In the genomic region with DNA sequence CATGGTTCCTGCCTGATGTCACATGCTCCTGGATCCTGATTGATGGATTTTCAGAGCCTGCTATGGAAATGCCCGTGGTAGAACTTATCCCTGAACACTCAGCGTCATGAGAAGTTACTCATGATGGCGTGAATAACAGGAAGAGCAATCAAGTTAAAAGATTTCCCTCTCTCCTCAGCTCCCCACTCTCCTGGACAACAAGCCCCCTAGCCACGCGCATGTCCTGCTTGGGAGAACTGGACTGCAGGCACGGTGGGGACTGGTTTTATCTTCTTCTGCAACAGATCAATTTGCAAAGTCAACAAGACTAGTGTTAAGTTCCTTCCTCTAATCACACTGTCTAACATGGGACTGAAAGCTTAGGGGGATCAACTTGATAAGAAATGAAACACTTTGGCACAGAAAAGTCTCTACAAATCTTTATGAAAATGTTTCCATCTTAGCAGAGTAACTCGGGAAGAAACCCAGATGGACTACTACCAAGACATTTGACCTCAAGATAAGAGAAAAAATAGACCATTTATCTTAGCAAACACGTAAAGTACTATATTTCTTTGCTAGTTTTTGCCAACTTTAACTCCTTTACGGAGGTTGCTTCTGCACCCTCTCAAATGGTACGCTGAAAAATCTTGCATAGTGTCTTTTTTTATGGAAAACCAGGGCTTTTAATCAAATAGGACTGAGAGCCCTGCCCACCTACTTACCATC, we compare ENCODE assay signal across 1 cellular context.
TF ChIP-seq lines count a peak whose summit lies in the region.

No MANE protein-coding gene starts in this region.

TF ChIP-seq in GM12878, 131 proteins besides CTCF, POLR2A, EP300 and RAD21:
- TF ChIP-seq JUNB (IDR thresholded peaks at IDR 0.05) (no peak), RELA (IDR thresholded peaks at IDR 0.05; ENCODE audit: borderline replicate concordance, partially characterized antibody) (no peak), CBFB (IDR thresholded peaks at IDR 0.05; ENCODE audit: low read depth) (no peak), BHLHE40 (IDR thresholded peaks at IDR 0.05; ENCODE audit: borderline replicate concordance in 1 of 2, low read depth in 2 of 2, low read length in 1 of 2) (no peak), CBX3 (IDR thresholded peaks at IDR 0.05; ENCODE audit: borderline replicate concordance, low read depth) (no peak), ZBED1 (IDR thresholded peaks at IDR 0.05; ENCODE audit: borderline replicate concordance) (no peak), BMI1 (IDR thresholded peaks at IDR 0.05; ENCODE audit: borderline replicate concordance) (no peak), MEF2B (IDR thresholded peaks at IDR 0.05; ENCODE audit: partially characterized antibody, poor library complexity, severe bottlenecking) (no peak)
- TF ChIP-seq, protein P1, sequence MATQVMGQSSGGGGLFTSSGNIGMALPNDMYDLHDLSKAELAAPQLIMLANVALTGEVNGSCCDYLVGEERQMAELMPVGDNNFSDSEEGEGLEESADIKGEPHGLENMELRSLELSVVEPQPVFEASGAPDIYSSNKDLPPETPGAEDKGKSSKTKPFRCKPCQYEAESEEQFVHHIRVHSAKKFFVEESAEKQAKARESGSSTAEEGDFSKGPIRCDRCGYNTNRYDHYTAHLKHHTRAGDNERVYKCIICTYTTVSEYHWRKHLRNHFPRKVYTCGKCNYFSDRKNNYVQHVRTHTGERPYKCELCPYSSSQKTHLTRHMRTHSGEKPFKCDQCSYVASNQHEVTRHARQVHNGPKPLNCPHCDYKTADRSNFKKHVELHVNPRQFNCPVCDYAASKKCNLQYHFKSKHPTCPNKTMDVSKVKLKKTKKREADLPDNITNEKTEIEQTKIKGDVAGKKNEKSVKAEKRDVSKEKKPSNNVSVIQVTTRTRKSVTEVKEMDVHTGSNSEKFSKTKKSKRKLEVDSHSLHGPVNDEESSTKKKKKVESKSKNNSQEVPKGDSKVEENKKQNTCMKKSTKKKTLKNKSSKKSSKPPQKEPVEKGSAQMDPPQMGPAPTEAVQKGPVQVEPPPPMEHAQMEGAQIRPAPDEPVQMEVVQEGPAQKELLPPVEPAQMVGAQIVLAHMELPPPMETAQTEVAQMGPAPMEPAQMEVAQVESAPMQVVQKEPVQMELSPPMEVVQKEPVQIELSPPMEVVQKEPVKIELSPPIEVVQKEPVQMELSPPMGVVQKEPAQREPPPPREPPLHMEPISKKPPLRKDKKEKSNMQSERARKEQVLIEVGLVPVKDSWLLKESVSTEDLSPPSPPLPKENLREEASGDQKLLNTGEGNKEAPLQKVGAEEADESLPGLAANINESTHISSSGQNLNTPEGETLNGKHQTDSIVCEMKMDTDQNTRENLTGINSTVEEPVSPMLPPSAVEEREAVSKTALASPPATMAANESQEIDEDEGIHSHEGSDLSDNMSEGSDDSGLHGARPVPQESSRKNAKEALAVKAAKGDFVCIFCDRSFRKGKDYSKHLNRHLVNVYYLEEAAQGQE (IDR thresholded peaks at IDR 0.05; ENCODE audit: low read depth, low read length), result no peak
- TF ChIP-seq, protein P2, sequence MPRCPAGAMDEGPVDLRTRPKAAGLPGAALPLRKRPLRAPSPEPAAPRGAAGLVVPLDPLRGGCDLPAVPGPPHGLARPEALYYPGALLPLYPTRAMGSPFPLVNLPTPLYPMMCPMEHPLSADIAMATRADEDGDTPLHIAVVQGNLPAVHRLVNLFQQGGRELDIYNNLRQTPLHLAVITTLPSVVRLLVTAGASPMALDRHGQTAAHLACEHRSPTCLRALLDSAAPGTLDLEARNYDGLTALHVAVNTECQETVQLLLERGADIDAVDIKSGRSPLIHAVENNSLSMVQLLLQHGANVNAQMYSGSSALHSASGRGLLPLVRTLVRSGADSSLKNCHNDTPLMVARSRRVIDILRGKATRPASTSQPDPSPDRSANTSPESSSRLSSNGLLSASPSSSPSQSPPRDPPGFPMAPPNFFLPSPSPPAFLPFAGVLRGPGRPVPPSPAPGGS (IDR thresholded peaks at IDR 0.05; ENCODE audit: borderline replicate concordance, insufficient read depth, low read depth, low read length, poor library complexity, severe bottlenecking), result no peak
- TF ChIP-seq, protein P3, sequence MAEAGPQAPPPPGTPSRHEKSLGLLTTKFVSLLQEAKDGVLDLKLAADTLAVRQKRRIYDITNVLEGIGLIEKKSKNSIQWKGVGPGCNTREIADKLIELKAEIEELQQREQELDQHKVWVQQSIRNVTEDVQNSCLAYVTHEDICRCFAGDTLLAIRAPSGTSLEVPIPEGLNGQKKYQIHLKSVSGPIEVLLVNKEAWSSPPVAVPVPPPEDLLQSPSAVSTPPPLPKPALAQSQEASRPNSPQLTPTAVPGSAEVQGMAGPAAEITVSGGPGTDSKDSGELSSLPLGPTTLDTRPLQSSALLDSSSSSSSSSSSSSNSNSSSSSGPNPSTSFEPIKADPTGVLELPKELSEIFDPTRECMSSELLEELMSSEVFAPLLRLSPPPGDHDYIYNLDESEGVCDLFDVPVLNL (IDR thresholded peaks at IDR 0.05; ENCODE audit: low read depth, low read length), result no peak
- TF ChIP-seq, protein P4, sequence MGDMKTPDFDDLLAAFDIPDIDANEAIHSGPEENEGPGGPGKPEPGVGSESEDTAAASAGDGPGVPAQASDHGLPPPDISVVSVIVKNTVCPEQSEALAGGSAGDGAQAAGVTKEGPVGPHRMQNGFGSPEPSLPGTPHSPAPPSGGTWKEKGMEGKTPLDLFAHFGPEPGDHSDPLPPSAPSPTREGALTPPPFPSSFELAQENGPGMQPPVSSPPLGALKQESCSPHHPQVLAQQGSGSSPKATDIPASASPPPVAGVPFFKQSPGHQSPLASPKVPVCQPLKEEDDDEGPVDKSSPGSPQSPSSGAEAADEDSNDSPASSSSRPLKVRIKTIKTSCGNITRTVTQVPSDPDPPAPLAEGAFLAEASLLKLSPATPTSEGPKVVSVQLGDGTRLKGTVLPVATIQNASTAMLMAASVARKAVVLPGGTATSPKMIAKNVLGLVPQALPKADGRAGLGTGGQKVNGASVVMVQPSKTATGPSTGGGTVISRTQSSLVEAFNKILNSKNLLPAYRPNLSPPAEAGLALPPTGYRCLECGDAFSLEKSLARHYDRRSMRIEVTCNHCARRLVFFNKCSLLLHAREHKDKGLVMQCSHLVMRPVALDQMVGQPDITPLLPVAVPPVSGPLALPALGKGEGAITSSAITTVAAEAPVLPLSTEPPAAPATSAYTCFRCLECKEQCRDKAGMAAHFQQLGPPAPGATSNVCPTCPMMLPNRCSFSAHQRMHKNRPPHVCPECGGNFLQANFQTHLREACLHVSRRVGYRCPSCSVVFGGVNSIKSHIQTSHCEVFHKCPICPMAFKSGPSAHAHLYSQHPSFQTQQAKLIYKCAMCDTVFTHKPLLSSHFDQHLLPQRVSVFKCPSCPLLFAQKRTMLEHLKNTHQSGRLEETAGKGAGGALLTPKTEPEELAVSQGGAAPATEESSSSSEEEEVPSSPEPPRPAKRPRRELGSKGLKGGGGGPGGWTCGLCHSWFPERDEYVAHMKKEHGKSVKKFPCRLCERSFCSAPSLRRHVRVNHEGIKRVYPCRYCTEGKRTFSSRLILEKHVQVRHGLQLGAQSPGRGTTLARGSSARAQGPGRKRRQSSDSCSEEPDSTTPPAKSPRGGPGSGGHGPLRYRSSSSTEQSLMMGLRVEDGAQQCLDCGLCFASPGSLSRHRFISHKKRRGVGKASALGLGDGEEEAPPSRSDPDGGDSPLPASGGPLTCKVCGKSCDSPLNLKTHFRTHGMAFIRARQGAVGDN (IDR thresholded peaks at IDR 0.05), result no peak
